Comparison of ENCODE assay signal across 15 cellular contexts in the genomic region with DNA sequence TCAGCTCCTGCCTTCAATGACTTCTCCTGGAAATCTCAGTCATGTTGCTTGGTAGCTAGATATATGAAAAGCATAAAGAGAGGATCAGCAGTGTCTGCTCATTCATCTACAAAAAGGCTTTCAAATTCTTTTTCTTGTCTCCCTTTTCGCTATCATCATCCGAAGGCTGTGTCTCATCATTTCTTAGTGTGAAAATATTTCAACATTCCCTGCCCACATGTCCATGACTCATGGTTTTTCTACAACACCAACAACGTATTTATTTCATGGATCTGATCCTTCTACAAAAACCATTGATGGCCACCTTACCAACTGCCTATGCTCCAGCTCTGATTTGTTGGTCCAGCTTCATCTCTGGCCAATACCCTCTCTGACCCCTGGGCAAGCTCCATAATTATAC.
"Had no signal": no experiment of that assay in that cellular context is flagged by ENCODE, and none has a peak within 500 bp of the region (broad histone marks: within the 10 kb centered on the region; RNA-seq: fewer than 3 reads in every experiment).

No MANE protein-coding gene starts in this region.

- DNase-seq: activated CD8-positive, alpha-beta memory T cell treated with anti-CD3 and anti-CD28 coated beads, Interleukin-2, amount 10 ng/mL, durations not matched to agents 7 days and 5 days; activated effector memory CD4-positive, alpha-beta T cell treated with Interleukin-2 at 50 U/mL for 16 hours; activated T-cell treated with anti-CD3 and anti-CD28 coated beads, Interleukin-2, amount 50 U/mL, for 24 hours; amygdala; colonic mucosa; effector CD4-positive, alpha-beta T cell; mucosa of descending colon; naive thymus-derived CD8-positive, alpha-beta T cell; posterior cingulate gyrus; T-helper 2 cell had no signal

- H3K27me3 ChIP-seq: colonic mucosa, neutrophil had no signal

- H3K4me1 ChIP-seq: colonic mucosa had no signal

- H3K4me3 Mint-ChIP-seq: activated CD8-positive, alpha-beta memory T cell treated with anti-CD3 and anti-CD28 coated beads, Interleukin-2, amount 10 ng/mL, durations not matched to agents 7 days and 5 days; activated naive CD4-positive, alpha-beta T cell treated with anti-CD3 and anti-CD28 coated beads, Interleukin-2, amount 50 U/mL, for 24 hours; activated T-cell treated with anti-CD3 and anti-CD28 coated beads, Interleukin-2, amount 50 U/mL, for 24 hours; naive thymus-derived CD8-positive, alpha-beta T cell; stimulated activated memory B cell treated with anti-CD40 and anti-IgM and Interleukin-4, amounts not matched to agents 10 μg/mL and 1 μg/mL and 100 μg/mL, for 72 hours; type B pancreatic cell had no signal

- H3K4me1 Mint-ChIP-seq: activated CD8-positive, alpha-beta memory T cell treated with anti-CD3 and anti-CD28 coated beads, Interleukin-2, amount 10 ng/mL, durations not matched to agents 7 days and 5 days; activated naive CD4-positive, alpha-beta T cell treated with anti-CD3 and anti-CD28 coated beads, Interleukin-2, amount 50 U/mL, for 24 hours; naive thymus-derived CD8-positive, alpha-beta T cell; stimulated activated memory B cell treated with anti-CD40 and anti-IgM and Interleukin-4, amounts not matched to agents 10 μg/mL and 1 μg/mL and 100 μg/mL, for 72 hours had no signal

- H3K4me3 ChIP-seq: colonic mucosa, lung, mucosa of descending colon had no signal

- H3K27me3 Mint-ChIP-seq: activated CD8-positive, alpha-beta memory T cell treated with anti-CD3 and anti-CD28 coated beads, Interleukin-2, amount 10 ng/mL, durations not matched to agents 7 days and 5 days; activated naive CD4-positive, alpha-beta T cell treated with anti-CD3 and anti-CD28 coated beads, Interleukin-2, amount 50 U/mL, for 24 hours; activated T-cell treated with anti-CD3 and anti-CD28 coated beads, Interleukin-2, amount 50 U/mL, for 24 hours; naive thymus-derived CD8-positive, alpha-beta T cell; stimulated activated memory B cell treated with anti-CD40 and anti-IgM and Interleukin-4, amounts not matched to agents 10 μg/mL and 1 μg/mL and 100 μg/mL, for 72 hours; type B pancreatic cell had no signal

- H3K36me3 Mint-ChIP-seq: activated CD8-positive, alpha-beta memory T cell treated with anti-CD3 and anti-CD28 coated beads, Interleukin-2, amount 10 ng/mL, durations not matched to agents 7 days and 5 days; activated naive CD4-positive, alpha-beta T cell treated with anti-CD3 and anti-CD28 coated beads, Interleukin-2, amount 50 U/mL, for 24 hours; stimulated activated memory B cell treated with anti-CD40 and anti-IgM and Interleukin-4, amounts not matched to agents 10 μg/mL and 1 μg/mL and 100 μg/mL, for 72 hours; type B pancreatic cell had no signal

- H3K9me3 ChIP-seq: colonic mucosa, mucosa of descending colon, neutrophil had no signal

- ATAC-seq: activated CD8-positive, alpha-beta memory T cell treated with anti-CD3 and anti-CD28 coated beads, Interleukin-2, amount 10 ng/mL, durations not matched to agents 7 days and 5 days; mucosa of descending colon; naive thymus-derived CD8-positive, alpha-beta T cell had no signal

- H3K27ac ChIP-seq: colonic mucosa, neutrophil had no signal

- H3K36me3 ChIP-seq: colonic mucosa, neutrophil had no signal

- H3K27ac Mint-ChIP-seq: activated CD8-positive, alpha-beta memory T cell treated with anti-CD3 and anti-CD28 coated beads, Interleukin-2, amount 10 ng/mL, durations not matched to agents 7 days and 5 days; activated naive CD4-positive, alpha-beta T cell treated with anti-CD3 and anti-CD28 coated beads, Interleukin-2, amount 50 U/mL, for 24 hours; activated T-cell treated with anti-CD3 and anti-CD28 coated beads, Interleukin-2, amount 50 U/mL, for 24 hours; naive thymus-derived CD8-positive, alpha-beta T cell; stimulated activated memory B cell treated with anti-CD40 and anti-IgM and Interleukin-4, amounts not matched to agents 10 μg/mL and 1 μg/mL and 100 μg/mL, for 72 hours; type B pancreatic cell had no signal
